Comparison of ENCODE assay signal across 1 cellular context in genomic region chr17:65559802-65560627, GRCh38.
TF ChIP-seq lines count a peak whose summit lies in the region.

No MANE protein-coding gene starts in this region.

TF ChIP-seq in HepG2, 621 proteins besides CTCF, POLR2A, EP300 and RAD21 (continued from another document and continues in another):
- TF ChIP-seq ZBTB2 (CRISPR knock-in tag; IDR thresholded peaks at IDR 0.05; ENCODE audit: low read depth) (no peak), IRF9 (CRISPR knock-in tag; IDR thresholded peaks at IDR 0.05; ENCODE audit: borderline replicate concordance) (peak; percentile 21; the same call in 1 of the 2 replicates), TP53 (CRISPR knock-in tag; conservative IDR thresholded peaks at IDR 0.05) (no peak), ZUFSP (CRISPR knock-in tag; IDR thresholded peaks at IDR 0.05; ENCODE audit: borderline replicate concordance) (no peak), TFAP4 (IDR thresholded peaks at IDR 0.05; ENCODE audit: borderline replicate concordance, low read depth) (no peak), ARHGAP35 (CRISPR knock-in tag; IDR thresholded peaks at IDR 0.05; ENCODE audit: borderline replicate concordance) (no peak), TFDP2 (CRISPR knock-in tag; IDR thresholded peaks at IDR 0.05) (peak; percentile 28; the same call in 1 of the 2 replicates), ATF3 (CRISPR knock-in tag; IDR thresholded peaks at IDR 0.05) (peak; percentile 39; the same call in 1 of the 2 replicates), ZNF10 (CRISPR knock-in tag; IDR thresholded peaks at IDR 0.05; ENCODE audit: borderline replicate concordance, low read depth) (no peak), GRHL1 (CRISPR knock-in tag; conservative IDR thresholded peaks at IDR 0.05) (no peak), HBP1 (CRISPR knock-in tag; IDR thresholded peaks at IDR 0.05; ENCODE audit: low read depth) (0 out of 2 replicates have a peak, but pooled peaks have one; percentile 27), ZNF780A (CRISPR knock-in tag; IDR thresholded peaks at IDR 0.05) (0 out of 2 replicates have a peak, but pooled peaks have one; percentile 63), TSC22D2 (CRISPR knock-in tag; IDR thresholded peaks at IDR 0.05; ENCODE audit: borderline replicate concordance) (no peak), MTA1 (CRISPR knock-in tag; IDR thresholded peaks at IDR 0.05; ENCODE audit: borderline replicate concordance) (peak; percentile 54; the same call in 1 of the 2 replicates), MTERF4 (CRISPR knock-in tag; IDR thresholded peaks at IDR 0.05) (no peak), SKIL (CRISPR knock-in tag; IDR thresholded peaks at IDR 0.05; ENCODE audit: borderline replicate concordance) (peak; percentile 74; the same call in 1 of the 2 replicates), ISX (CRISPR knock-in tag; conservative IDR thresholded peaks at IDR 0.05) (no peak), POLR2AphosphoS5 (IDR thresholded peaks at IDR 0.05; ENCODE audit: low read depth, low read length) (peak; percentile 79), PHF5A (CRISPR knock-in tag; IDR thresholded peaks at IDR 0.05; ENCODE audit: low read depth, unreplicated experiment) (peak; percentile 13), EZH2 (conservative IDR thresholded peaks at IDR 0.05; ENCODE audit: low read depth, low read length) (no peak), SP5 (CRISPR knock-in tag; IDR thresholded peaks at IDR 0.05; ENCODE audit: borderline replicate concordance, low read depth) (peak; percentile 59; the same call in 1 of the 2 replicates), ZFYVE20 (CRISPR knock-in tag; IDR thresholded peaks at IDR 0.05; ENCODE audit: borderline replicate concordance, low read depth) (no peak), ZNF644 (CRISPR knock-in tag; IDR thresholded peaks at IDR 0.05; ENCODE audit: low read depth) (no peak), KLF9 (CRISPR knock-in tag; IDR thresholded peaks at IDR 0.05; ENCODE audit: low read depth) (no peak), ZNF362 (CRISPR knock-in tag; IDR thresholded peaks at IDR 0.05; ENCODE audit: borderline replicate concordance) (no peak), ZNF614 (CRISPR knock-in tag; IDR thresholded peaks at IDR 0.05; ENCODE audit: borderline replicate concordance) (no peak), SAFB2 (CRISPR knock-in tag; IDR thresholded peaks at IDR 0.05; ENCODE audit: borderline replicate concordance, low read depth) (peak; percentile 63; the same call in 1 of the 2 replicates), NKX3-1 (CRISPR knock-in tag; IDR thresholded peaks at IDR 0.05) (no peak), MAZ (IDR thresholded peaks at IDR 0.05; ENCODE audit: borderline replicate concordance, low read depth, low read length) (peak; percentile 77; the same call in 1 of the 2 replicates), MAZ (CRISPR knock-in tag; IDR thresholded peaks at IDR 0.05; ENCODE audit: low read depth) (peak; percentile 45), EEA1 (CRISPR knock-in tag; IDR thresholded peaks at IDR 0.05; ENCODE audit: borderline replicate concordance) (peak; percentile 67; the same call in 1 of the 2 replicates), HNRNPL (IDR thresholded peaks at IDR 0.05; ENCODE audit: low read depth, low read length) (0 out of 2 replicates have a peak, but pooled peaks have one; percentile 4), IKZF5 (CRISPR knock-in tag; IDR thresholded peaks at IDR 0.05) (no peak; the same call in 1 of the 2 replicates), ZFP36L2 (CRISPR knock-in tag; IDR thresholded peaks at IDR 0.05) (no peak), EED (CRISPR knock-in tag; IDR thresholded peaks at IDR 0.05) (no peak; the same call in 1 of the 2 replicates), HDAC6 (IDR thresholded peaks at IDR 0.05; ENCODE audit: low read depth, low read length) (peak; percentile 15; the same call in 1 of the 2 replicates), MXI1 (IDR thresholded peaks at IDR 0.05; ENCODE audit: borderline replicate concordance, low read depth, low read length) (0 out of 3 replicates have a peak, but pooled peaks have one; percentile 6), KDM5A (IDR thresholded peaks at IDR 0.05; ENCODE audit: borderline replicate concordance, low read length) (peak; percentile 34; the same call in 1 of the 2 replicates), UBTF (CRISPR knock-in tag; IDR thresholded peaks at IDR 0.05) (peak; percentile 73), ZNF20 (CRISPR knock-in tag; IDR thresholded peaks at IDR 0.05) (no peak), JUNB (CRISPR knock-in tag; IDR thresholded peaks at IDR 0.05; ENCODE audit: borderline replicate concordance) (0 out of 2 replicates have a peak, but pooled peaks have one; percentile 39)
